Comparison of ENCODE assay signal across 10 cellular contexts in genomic region chr12:103109861-103110260, GRCh38.
"Had no signal": no experiment of that assay in that cellular context is flagged by ENCODE, and none has a peak within 500 bp of the region (broad histone marks: within the 10 kb centered on the region; RNA-seq: fewer than 3 reads in every experiment).

No MANE protein-coding gene starts in this region.

- H3K4me3 ChIP-seq: GM23248, HAP-1 had no signal

- H2AFZ ChIP-seq: GM23248 had no signal

- H3K4me2 ChIP-seq: KMS-11 had no signal

- ATAC-seq: HCT116 had no signal

- H3K9me3 ChIP-seq: HAP-1 had no signal

- H3K27ac ChIP-seq: GM23248, HL-60, KMS-11 had no signal

- H3K9ac ChIP-seq: GM23248, KMS-11 had no signal

- H3K4me1 ChIP-seq: HAP-1 had no signal

- H3K36me3 ChIP-seq: HAP-1 had no signal

- DNase-seq: GM23248, GOT3, H7, IMR-90, Karpas-422, KBM-7 had no signal
